Comparison of ENCODE assay signal across 18 cellular contexts in the genomic region with DNA sequence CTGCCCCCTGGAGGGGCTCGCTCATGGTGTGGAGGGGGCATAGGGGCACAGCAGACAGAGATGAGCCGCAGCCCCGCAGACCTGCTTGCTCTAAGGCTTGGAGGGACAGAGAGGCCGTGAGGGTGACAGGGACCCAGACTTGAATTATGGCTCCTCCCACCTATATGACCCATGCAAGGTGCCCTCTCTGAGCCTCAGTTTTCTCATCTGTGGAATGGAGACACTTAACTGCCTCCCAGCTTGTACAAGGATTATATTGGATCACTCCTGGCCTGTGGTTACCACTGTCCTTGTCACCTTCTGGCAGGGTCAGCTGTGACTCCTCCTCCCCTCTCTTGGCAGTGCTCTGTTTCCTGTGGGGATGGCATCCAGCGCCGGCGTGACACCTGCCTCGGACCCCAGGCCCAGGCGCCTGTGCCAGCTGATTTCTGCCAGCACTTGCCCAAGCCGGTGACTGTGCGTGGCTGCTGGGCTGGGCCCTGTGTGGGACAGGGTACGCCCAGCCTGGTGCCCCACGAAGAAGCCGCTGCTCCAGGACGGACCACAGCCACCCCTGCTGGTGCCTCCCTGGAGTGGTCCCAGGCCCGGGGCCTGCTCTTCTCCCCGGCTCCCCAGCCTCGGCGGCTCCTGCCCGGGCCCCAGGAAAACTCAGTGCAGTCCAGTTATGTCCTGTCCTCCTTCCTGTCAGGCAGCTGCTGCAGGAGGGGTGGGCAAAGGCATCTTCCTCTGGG. TPM values are rescaled to one million over a fixed set of nuclear protein-coding genes. Genes with fewer than 3 reads are reported as not detected.
DNase-seq lines count a peak whose midpoint lies in the region; ATAC-seq, FAIRE-seq and TF ChIP-seq lines count a peak whose summit lies in the region.
"Had no signal": no experiment of that assay in that cellular context is flagged by ENCODE, and none has a peak within 500 bp of the region (broad histone marks: within the 10 kb centered on the region; RNA-seq: fewer than 3 reads in every experiment).

No MANE protein-coding gene starts in this region.

- H3K9ac ChIP-seq in BLaER1 treated with 17β-estradiol and CSF1 and Interleukin-3, amounts not matched to agents 10 nM and 100 nM, result peak overlapping the region in 1 of 11 experiments; percentile 11; a peak in 1 of 22 replicates
- H3K9ac ChIP-seq in H1 (replicated peaks in 1 of 4; ENCODE audit: extremely low read depth in 1 of 4, low read depth in 3 of 4, low read length in 3 of 4), result no peak overlapping the region

- no peak overlapping the region for H2BK15ac ChIP-seq in H1 (ENCODE audit: low read length)

- H3K4me1 ChIP-seq in BLaER1 treated with 17β-estradiol and CSF1 and Interleukin-3, amounts not matched to agents 10 nM and 100 nM, result peaks cover 8 to 37% (median 27%) of the 10 kb centered on the region in 10 experiments
- H3K4me1 ChIP-seq in H1 (replicated peaks in 1 of 4; ENCODE audit: control insufficient read depth in 3 of 4, insufficient read depth in 4 of 4, low read length in 3 of 4) (peaks cover 0 to 5% (median 3%) of the 10 kb centered on the region in 4 experiments; a peak in 5 of 7 replicates), spleen (peaks cover 0 to 13% (median 11%) of the 10 kb centered on the region in 6 donors)
- H3K4me1 ChIP-seq: Caco-2 had no signal

- no peak overlapping the region for H3K4me3 ChIP-seq in BLaER1 treated with 17β-estradiol and CSF1 and Interleukin-3, amounts not matched to agents 10 nM and 100 nM
- H3K4me3 ChIP-seq in H1 (ENCODE audit: extremely low read depth in 1 of 4, insufficient read depth in 2 of 4, low read depth in 3 of 4, low read length in 4 of 4), result no peak overlapping the region
- H3K4me3 ChIP-seq in spleen, result no peak overlapping the region

- DNase-seq in H1 (ENCODE audit: low read depth in 1 of 2, low spot score in 2 of 2) (no peak), spleen (peak; percentile 76)
- DNase-seq: Caco-2; CD4-positive, alpha-beta T cell; DMS79; GDM1; GOT3; H9; IMR-90; Karpas-422; KBM-7 had no signal

- no peak overlapping the region for H3K4ac ChIP-seq in H1 (replicated peaks; ENCODE audit: insufficient read length, low read depth, low read length)

- no peak overlapping the region for H3K56ac ChIP-seq in H1 (replicated peaks; ENCODE audit: insufficient read length, low read depth, low read length)

- no peak for FAIRE-seq in H1 (lab: Jason Lieb, UNC)
- FAIRE-seq: D721Med, GM12892 had no signal

- H3K27me3 ChIP-seq in BLaER1 treated with 17β-estradiol and CSF1 and Interleukin-3, amounts not matched to agents 10 nM and 100 nM, result no peaks in the 10 kb centered on the region
- H3K27me3 ChIP-seq in H1 (replicated peaks in 1 of 4; ENCODE audit: control insufficient read depth in 3 of 4, extremely low read depth in 1 of 4, insufficient read depth in 3 of 4, low read length in 3 of 4) (no peaks in the 10 kb centered on the region; a peak in 2 of 7 replicates), spleen (replicated peaks in 1 of 7) (no peaks in the 10 kb centered on the region)

- H3K79me2 ChIP-seq in H1 (ENCODE audit: control insufficient read depth in 1 of 2, insufficient read depth in 2 of 2, low read length in 2 of 2), result no peaks in the 10 kb centered on the region

- CTCF ChIA-PET in H1 (lab: Charles Lee; ENCODE audit: partially characterized antibody), result interaction anchor here (0.6 to 6.9 kb wide), 10 partner anchors 9 to 46 kb away, joined by 3 to 64 read pairs (median 4); a partner anchor contains a TSS

- H4K20me1 ChIP-seq in BLaER1 treated with 17β-estradiol and CSF1 and Interleukin-3, amounts not matched to agents 10 nM and 100 nM, result peaks cover 0 to 8% (median 0%) of the 10 kb centered on the region in 11 experiments; a peak in 1 of 22 replicates
- H4K20me1 ChIP-seq in H1 (replicated peaks in 1 of 2; ENCODE audit: control insufficient read depth in 1 of 2, insufficient read depth in 2 of 2, low read length in 2 of 2), result peaks cover 0 to 2% of the 10 kb centered on the region in 2 experiments

- H2AK5ac ChIP-seq in H1 (ENCODE audit: low read depth, low read length), result no peak overlapping the region

- no peaks in the 10 kb centered on the region for H3K36me3 ChIP-seq in BLaER1 treated with 17β-estradiol and CSF1 and Interleukin-3, amounts not matched to agents 10 nM and 100 nM
- H3K36me3 ChIP-seq in H1 (ENCODE audit: control insufficient read depth in 2 of 4, insufficient read depth in 4 of 4, low read length in 3 of 4) (no peaks in the 10 kb centered on the region), spleen (no peaks in the 10 kb centered on the region)

- no peak overlapping the region for H3K27ac ChIP-seq in BLaER1 treated with 17β-estradiol and CSF1 and Interleukin-3, amounts not matched to agents 10 nM and 100 nM
- H3K27ac ChIP-seq in H1 (ENCODE audit: low read depth, low read length) (no peak overlapping the region), spleen (no peak overlapping the region)
- H3K27ac ChIP-seq: C4-2B, HL-60 had no signal

- H3K4me2 ChIP-seq in BLaER1 treated with 17β-estradiol and CSF1 and Interleukin-3, amounts not matched to agents 10 nM and 100 nM, result peak overlapping the region in 8 of 11 experiments; percentile 51 to 87 (median 74); a peak in 11 of 22 replicates
- H3K4me2 ChIP-seq in H1 (ENCODE audit: insufficient read depth in 1 of 2, low read depth in 2 of 2, low read length in 2 of 2), result no peak overlapping the region

- H3K23ac ChIP-seq in H1 (ENCODE audit: insufficient read length), result no peak overlapping the region

- H2AFZ ChIP-seq in H1 (ENCODE audit: low read length), result no peak overlapping the region

- no peaks in the 10 kb centered on the region for H3K9me3 ChIP-seq in BLaER1 treated with 17β-estradiol and CSF1 and Interleukin-3, amounts not matched to agents 10 nM and 100 nM (replicated peaks in 1 of 11)
- no peaks in the 10 kb centered on the region for H3K9me3 ChIP-seq in H1 (ENCODE audit: insufficient read depth in 2 of 2, low read depth in 1 of 2, low read length in 1 of 2)
- H3K9me3 ChIP-seq in spleen, result no peaks in the 10 kb centered on the region
- H3K9me3 ChIP-seq: Caco-2 had no signal

- H2BK120ac ChIP-seq in H1 (replicated peaks; ENCODE audit: low read depth, low read length), result no peak overlapping the region

- no peak for ATAC-seq in HG03460 (IDR thresholded peaks at IDR 0.05; ENCODE audit: unreplicated experiment)
- ATAC-seq in HG03354 (IDR thresholded peaks at IDR 0.05; ENCODE audit: poor library complexity, severe bottlenecking, unreplicated experiment), result no peak

- intact Hi-C loops in spleen (cut with DNase I; ENCODE audit: low total_unique reads), result no loop called here

- no peak for TF ChIP-seq EP300 in H1 (IDR thresholded peaks at IDR 0.05; ENCODE audit: borderline replicate concordance in 1 of 2, low read depth in 2 of 2, low read length in 2 of 2)

- no peaks in the 10 kb centered on the region for H3K79me1 ChIP-seq in H1 (ENCODE audit: low read depth, low read length)

- no peak overlapping the region for H2BK12ac ChIP-seq in H1 (ENCODE audit: low read depth, low read length)

- TF ChIP-seq CTCF in H1 (IDR thresholded peaks at IDR 0.05; ENCODE audit: control extremely low read depth in 1 of 3, insufficient read depth in 1 of 3, low read depth in 1 of 3, low read length in 3 of 3) (no peak), spleen (IDR thresholded peaks at IDR 0.05 in 8 of 11, conservative IDR thresholded peaks at IDR 0.05 in 3 of 11) (no peak)

- TF ChIP-seq POLR2A in H1 (IDR thresholded peaks at IDR 0.05; ENCODE audit: control extremely low read depth in 1 of 2, low read depth in 2 of 2, low read length in 2 of 2) (no peak), spleen (IDR thresholded peaks at IDR 0.05) (no peak)

- H3K23me2 ChIP-seq in H1 (ENCODE audit: low read depth, low read length), result peaks cover 3% of the 10 kb centered on the region; the same call in 1 of the 2 replicates

- H2BK20ac ChIP-seq in H1 (ENCODE audit: low read length), result no peak overlapping the region

- no peak overlapping the region for H3K14ac ChIP-seq in H1 (ENCODE audit: insufficient read length)

- H4K8ac ChIP-seq in H1 (ENCODE audit: extremely low read depth, insufficient read depth, low read length), result 0 out of 2 replicates have a peak overlapping the region, but pooled peaks have one; percentile 25

- TF ChIP-seq RAD21 in H1 (IDR thresholded peaks at IDR 0.05 in 1 of 2, conservative IDR thresholded peaks at IDR 0.05 in 1 of 2; ENCODE audit: low read depth in 2 of 2, low read length in 2 of 2), result no peak

- WGBS in H1 (ENCODE audit: extremely low coverage in 1 of 2, insufficient coverage in 1 of 2, insufficient read length in 1 of 2, insufficient replicate concordance in 2 of 2, low coverage in 1 of 2, low lambda C conversion rate in 2 of 2, missing lambda C conversion rate in 1 of 2), 2 experiments, result 98% methylated on average over 20 of the region's 20 CpGs; no CpG with 5 or more reads in 1 of the 2 experiments
- WGBS in spleen, 5 donors, result 83 to 95% (median 90%) methylated on average over 17 to 20 of the region's 20 CpGs

- H4K5ac ChIP-seq in H1 (ENCODE audit: insufficient read length, low read depth, low read length), result no peak overlapping the region

- no peak overlapping the region for H3K18ac ChIP-seq in H1 (ENCODE audit: extremely low read depth, low read length)

- H4K91ac ChIP-seq in H1 (replicated peaks; ENCODE audit: insufficient read length, low read length), result no peak overlapping the region

- no peak overlapping the region for H2BK5ac ChIP-seq in H1 (ENCODE audit: low read depth, low read length)

- POLR2A ChIA-PET in H1 (lab: Charles Lee; ENCODE audit: partially characterized antibody), result interaction anchor here (1.2 to 2.1 kb wide), 3 partner anchors 11 to 25 kb away, joined by 3 to 6 read pairs (median 4); no protein-coding TSS in a partner anchor

RNA-seq across cellular contexts. Expression of a gene that starts 4.7 kb away (rescaled TPM):
- 13.3 and 13.4 TPM in 2 replicates for total RNA-seq in H1 (2021; fragmentation: NEBNext Ultra II Directional; extraction: Animal tissue kit (Norgen Biotek cat#: 25700))
- polyA plus RNA-seq in H1 (2011; rRNA removed) (15.5 and 23.6 TPM in 2 replicates), spleen (10 to 100 TPM in 1 of 3 donors, 1 to 10 TPM in 2; 4.7 to 12.7 (median 6.6) TPM)
- 18.6 TPM for polyA plus RNA-seq in H1 (2011; cell fraction: cytosol; rRNA removed)
- 36.2 TPM for polyA plus RNA-seq in H1 (2011; cell fraction: nucleus; rRNA removed)
- polyA plus RNA-seq in H1 (2012, experiment 1 of 2), result 8.1 to 19.8 TPM (median 16.8 TPM) in 4 replicates
- 11.4 TPM for polyA plus RNA-seq in H1 (2012, experiment 2 of 2)
- 6.8 TPM for polyA plus RNA-seq in H1 (2013, experiment 1 of 2)
- polyA plus RNA-seq in H1 (2013, experiment 2 of 2), result 7.3 TPM
- polyA minus RNA-seq in H1 (2011; rRNA and poly(A)+ RNA removed), result 15.2 and 20.4 TPM in 2 replicates
- 12.6 TPM for polyA minus RNA-seq in H1 (2011; cell fraction: cytosol; rRNA and poly(A)+ RNA removed)
- 33.3 TPM for polyA minus RNA-seq in H1 (2011; cell fraction: nucleus; rRNA and poly(A)+ RNA removed)
- 10 to 100 TPM in 5 of 7 donors, 1 to 10 TPM in 2; 10.0 to 14.2 (median 12.6) TPM for total RNA-seq in spleen

RNA-seq across cellular contexts. Expression of a gene that starts 23.8 kb away (rescaled TPM):
- total RNA-seq in H1 (2021; fragmentation: NEBNext Ultra II Directional; extraction: Animal tissue kit (Norgen Biotek cat#: 25700)), result 16.6 and 17.9 TPM in 2 replicates
- polyA plus RNA-seq in H1 (2011; rRNA removed) (17.8 and 18.6 TPM in 2 replicates), spleen (10 to 100 TPM; 15.4 to 35.0 (median 32.8) TPM)
- 16.9 TPM for polyA plus RNA-seq in H1 (2011; cell fraction: cytosol; rRNA removed)
- polyA plus RNA-seq in H1 (2011; cell fraction: nucleus; rRNA removed), result 22.9 TPM
- polyA plus RNA-seq in H1 (2012, experiment 1 of 2), result 9.1 to 15.8 TPM (median 14.0 TPM) in 4 replicates
- 13.7 TPM for polyA plus RNA-seq in H1 (2012, experiment 2 of 2)
- 21.9 TPM for polyA plus RNA-seq in H1 (2013, experiment 1 of 2)
- polyA plus RNA-seq in H1 (2013, experiment 2 of 2), result 21.5 TPM
- 8.2 and 10.5 TPM in 2 replicates for polyA minus RNA-seq in H1 (2011; rRNA and poly(A)+ RNA removed)
- polyA minus RNA-seq in H1 (2011; cell fraction: cytosol; rRNA and poly(A)+ RNA removed), result 13.1 TPM
- polyA minus RNA-seq in H1 (2011; cell fraction: nucleus; rRNA and poly(A)+ RNA removed), result 23.1 TPM
- 10 to 100 TPM; 15.4 to 28.7 (median 20.9) TPM for total RNA-seq in spleen

RNA-seq across cellular contexts. Expression of a gene that starts 32.9 kb away (rescaled TPM):
- total RNA-seq in H1 (2021; fragmentation: NEBNext Ultra II Directional; extraction: Animal tissue kit (Norgen Biotek cat#: 25700)), result 5.1 and 5.8 TPM in 2 replicates
- 4.4 and 6.6 TPM in 2 replicates for polyA plus RNA-seq in H1 (2011; rRNA removed)
- polyA plus RNA-seq in H1 (2011; cell fraction: cytosol; rRNA removed), result 7.0 TPM
- 44.8 TPM for polyA plus RNA-seq in H1 (2011; cell fraction: nucleus; rRNA removed)
- 6.3 to 11.9 TPM (median 9.7 TPM) in 4 replicates for polyA plus RNA-seq in H1 (2012, experiment 1 of 2)
- polyA plus RNA-seq in H1 (2012, experiment 2 of 2), result 3.8 TPM
- polyA plus RNA-seq in H1 (2013, experiment 1 of 2), result 2.4 TPM
- 2.8 TPM for polyA plus RNA-seq in H1 (2013, experiment 2 of 2)
- 1.5 and 2.2 TPM in 2 replicates for polyA minus RNA-seq in H1 (2011; rRNA and poly(A)+ RNA removed)
- 2.0 TPM for polyA minus RNA-seq in H1 (2011; cell fraction: cytosol; rRNA and poly(A)+ RNA removed)
- 5.4 TPM for polyA minus RNA-seq in H1 (2011; cell fraction: nucleus; rRNA and poly(A)+ RNA removed)
- 1 to 10 TPM; 1.1 to 3.9 (median 1.6) TPM for total RNA-seq in spleen
- polyA plus RNA-seq in spleen, result 1 to 10 TPM; 3.4 to 4.8 (median 3.9) TPM

RNA-seq across cellular contexts. Expression of a gene that starts 37.3 kb away (rescaled TPM):
- 37.7 and 38.3 TPM in 2 replicates for total RNA-seq in H1 (2021; fragmentation: NEBNext Ultra II Directional; extraction: Animal tissue kit (Norgen Biotek cat#: 25700))
- polyA plus RNA-seq in H1 (2011; rRNA removed), result 19.1 and 27.2 TPM in 2 replicates
- polyA plus RNA-seq in H1 (2011; cell fraction: cytosol; rRNA removed), result 32.0 TPM
- polyA plus RNA-seq in H1 (2011; cell fraction: nucleus; rRNA removed), result 25.6 TPM
- 29.8 to 38.9 TPM (median 35.9 TPM) in 4 replicates for polyA plus RNA-seq in H1 (2012, experiment 1 of 2)
- 16.3 TPM for polyA plus RNA-seq in H1 (2012, experiment 2 of 2)
- 33.0 TPM for polyA plus RNA-seq in H1 (2013, experiment 1 of 2)
- 32.0 TPM for polyA plus RNA-seq in H1 (2013, experiment 2 of 2)
- 16.0 and 19.0 TPM in 2 replicates for polyA minus RNA-seq in H1 (2011; rRNA and poly(A)+ RNA removed)
- 18.6 TPM for polyA minus RNA-seq in H1 (2011; cell fraction: cytosol; rRNA and poly(A)+ RNA removed)
- polyA minus RNA-seq in H1 (2011; cell fraction: nucleus; rRNA and poly(A)+ RNA removed), result 12.3 TPM
- total RNA-seq in spleen, result 10 to 100 TPM; 21.5 to 25.8 (median 22.8) TPM
- polyA plus RNA-seq in spleen, result 10 to 100 TPM; 20.0 to 23.2 (median 20.1) TPM

Comparison
In these comparisons a context has a peak if more than half of its experiments do, and no peak if none do; other contexts are left out.
1. H3K4me2 ChIP-seq: peak in BLaER1 treated with 17β-estradiol and CSF1 and Interleukin-3, amounts not matched to agents 10 nM and 100 nM (8 of 11); none in H1 (0 of 2).